8 cellular contexts compared by ENCODE assay signal in genomic region chrX:40933132-40934078, GRCh38.
DNase-seq lines count a peak whose midpoint lies in the region; ATAC-seq lines count a peak whose summit lies in the region.

No MANE protein-coding gene starts in this region.

- intact Hi-C loops in activated naive CD4-positive, alpha-beta T cell treated with anti-CD3 and anti-CD28 coated beads for 36 hours (cut with micrococcal nuclease) = loop anchor here (1.0 to 5.0 kb wide), 5 partner anchors 19 to 399 kb away; partner anchors contain the start of genes DDX3X and USP9X
- intact Hi-C loops in left cardiac atrium (cut with DNase I) = no loop called here

- peak overlapping the region in 1 of 3 donors; percentile 19 for H3K9ac ChIP-seq in skeletal muscle tissue (ENCODE audit: low read depth in 1 of 3, low read length in 3 of 3)

- H3K4me1 Mint-ChIP-seq in activated naive CD4-positive, alpha-beta T cell treated with anti-CD3 and anti-CD28 coated beads for 36 hours (ENCODE audit: low read depth) = peaks cover 22% of the 10 kb centered on the region

- H3K27ac ChIP-seq in skeletal muscle tissue (ENCODE audit: low read depth, low read length) = peak overlapping the region; percentile 33

- no peaks in the 10 kb centered on the region for H3K9me3 ChIP-seq in skeletal muscle tissue (ENCODE audit: control insufficient read depth in 3 of 3, low read length in 3 of 3)

- H3K36me3 Mint-ChIP-seq in activated naive CD4-positive, alpha-beta T cell treated with anti-CD3 and anti-CD28 coated beads for 36 hours (ENCODE audit: low read depth) = no peaks in the 10 kb centered on the region

- peaks cover 0 to 4% (median 0%) of the 10 kb centered on the region in 3 donors for H3K27me3 ChIP-seq in skeletal muscle tissue (ENCODE audit: control insufficient read depth in 3 of 3, insufficient read depth in 3 of 3, low read length in 3 of 3)

- H3K36me3 ChIP-seq in skeletal muscle tissue (ENCODE audit: control insufficient read depth in 3 of 3, insufficient read depth in 3 of 3, low read length in 3 of 3) = no peaks in the 10 kb centered on the region

- CTCF ChIA-PET in activated naive CD4-positive, alpha-beta T cell treated with anti-CD3 and anti-CD28 coated beads for 36 hours (lab: Charles Lee) = no interaction called here

- peak overlapping the region; percentile 48 for H3K4me3 Mint-ChIP-seq in activated naive CD4-positive, alpha-beta T cell treated with anti-CD3 and anti-CD28 coated beads for 36 hours

- ATAC-seq in left cardiac atrium (peak; percentile 34 to 66), HG03095 (IDR thresholded peaks at IDR 0.05; ENCODE audit: unreplicated experiment) (no peak), HG02610 (IDR thresholded peaks at IDR 0.05; ENCODE audit: unreplicated experiment) (no peak)

- DNase-seq in EL = peak; percentile 70
- peak; percentile 77 for DNase-seq in NCI-H2171 treated with DMSO at 0.1 percent for 48 hours (lab: John Stamatoyannopoulos, UW)
- DNase-seq in activated naive CD4-positive, alpha-beta T cell treated with anti-CD3 and anti-CD28 coated beads for 36 hours = peak; percentile 26
- no peak for DNase-seq in left cardiac atrium
- DNase-seq in anterior cingulate cortex (lab: John Stamatoyannopoulos, UW) = no peak

- H3K27me3 Mint-ChIP-seq in activated naive CD4-positive, alpha-beta T cell treated with anti-CD3 and anti-CD28 coated beads for 36 hours (ENCODE audit: low read depth) = no peaks in the 10 kb centered on the region

- peaks cover 4 to 7% (median 6%) of the 10 kb centered on the region in 3 donors for H3K4me1 ChIP-seq in skeletal muscle tissue (ENCODE audit: control insufficient read depth in 3 of 3, insufficient read depth in 3 of 3, low read length in 3 of 3)

- peak overlapping the region in 2 of 3 donors; percentile 22 to 43 for H3K4me3 ChIP-seq in skeletal muscle tissue (ENCODE audit: low read length in 3 of 3)

- H3K27ac Mint-ChIP-seq in activated naive CD4-positive, alpha-beta T cell treated with anti-CD3 and anti-CD28 coated beads for 36 hours = peak overlapping the region; percentile 87

- no peaks in the 10 kb centered on the region for H3K9me3 Mint-ChIP-seq in activated naive CD4-positive, alpha-beta T cell treated with anti-CD3 and anti-CD28 coated beads for 36 hours

Comparison
In these comparisons a context has a peak if more than half of its experiments do, and no peak if none do; other contexts are left out.
1. DNase-seq: peak in EL (single experiment), NCI-H2171 treated with DMSO at 0.1 percent for 48 hours (single experiment) and activated naive CD4-positive, alpha-beta T cell treated with anti-CD3 and anti-CD28 coated beads for 36 hours (single experiment); none in left cardiac atrium (single experiment) and anterior cingulate cortex (0 of 58).
2. ATAC-seq: peak in left cardiac atrium (2 of 2); none in HG03095 (single experiment) and HG02610 (single experiment).